ENCODE assay signal across 1 cellular context in the genomic region with DNA sequence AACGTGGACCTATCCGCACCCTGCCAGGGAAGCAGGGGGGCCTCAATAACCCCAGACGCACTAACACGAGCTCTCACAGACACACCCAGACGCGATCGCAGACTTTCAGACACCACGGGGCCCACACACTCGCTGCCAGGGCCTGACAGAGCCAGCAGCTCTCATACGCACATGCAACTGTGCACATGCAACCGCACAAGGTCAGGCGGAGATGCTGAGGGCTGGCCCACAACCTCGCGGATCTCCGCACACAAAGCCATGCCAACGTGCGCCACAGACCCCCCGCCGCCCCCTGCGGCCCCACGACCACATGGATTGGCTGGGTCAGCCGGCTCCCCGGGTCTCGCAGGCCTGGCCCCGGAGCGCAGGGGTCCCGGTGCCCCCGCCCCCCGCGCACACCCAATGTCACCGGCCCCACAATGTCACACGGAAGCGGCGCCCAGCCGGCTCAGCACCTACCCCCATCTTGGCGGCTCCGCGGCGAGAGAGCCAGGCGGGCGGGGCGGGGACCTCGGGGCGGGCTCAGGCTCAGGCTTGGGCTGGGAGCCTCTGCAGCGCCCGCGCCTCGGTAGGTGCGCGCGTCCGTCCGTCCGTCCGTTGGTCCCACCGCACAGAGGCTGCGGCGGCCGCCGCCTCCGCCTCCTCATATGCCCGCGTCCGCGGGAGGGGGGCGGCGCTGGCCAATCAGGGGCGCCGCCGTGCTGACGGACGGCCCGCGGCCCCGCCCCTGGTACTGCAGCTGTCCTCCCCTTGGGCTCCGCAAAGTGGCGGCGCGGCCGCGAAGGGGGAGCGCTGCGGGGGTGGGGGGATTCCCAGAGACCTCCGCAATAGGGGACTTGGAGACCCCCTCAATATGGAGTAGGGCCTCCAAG.
TF ChIP-seq lines count a peak whose summit lies in the region.

A gene (minus strand): TSS at position 619 of the 872 bp plus-strand sequence. CDS start 154 bp downstream, at position 465.

TF ChIP-seq in SK-N-SH, 30 proteins besides CTCF, POLR2A, EP300 and RAD21 (continued from another document):
- TF ChIP-seq SMC3 (IDR thresholded peaks at IDR 0.05; ENCODE audit: low read depth, low read length) (no peak), TAF1 (IDR thresholded peaks at IDR 0.05; ENCODE audit: borderline replicate concordance, low read depth, low read length) (no peak), FOSL2 (IDR thresholded peaks at IDR 0.05; ENCODE audit: borderline replicate concordance, low read depth) (no peak), CHD2 (IDR thresholded peaks at IDR 0.05; ENCODE audit: low read length, partially characterized antibody) (no peak), MXI1 (IDR thresholded peaks at IDR 0.05; ENCODE audit: low read depth, low read length) (peak; percentile 71; the same call in 1 of the 2 replicates), JUND (IDR thresholded peaks at IDR 0.05) (no peak), RCOR1 (IDR thresholded peaks at IDR 0.05; ENCODE audit: low read length) (no peak)
- TF ChIP-seq, protein P1, sequence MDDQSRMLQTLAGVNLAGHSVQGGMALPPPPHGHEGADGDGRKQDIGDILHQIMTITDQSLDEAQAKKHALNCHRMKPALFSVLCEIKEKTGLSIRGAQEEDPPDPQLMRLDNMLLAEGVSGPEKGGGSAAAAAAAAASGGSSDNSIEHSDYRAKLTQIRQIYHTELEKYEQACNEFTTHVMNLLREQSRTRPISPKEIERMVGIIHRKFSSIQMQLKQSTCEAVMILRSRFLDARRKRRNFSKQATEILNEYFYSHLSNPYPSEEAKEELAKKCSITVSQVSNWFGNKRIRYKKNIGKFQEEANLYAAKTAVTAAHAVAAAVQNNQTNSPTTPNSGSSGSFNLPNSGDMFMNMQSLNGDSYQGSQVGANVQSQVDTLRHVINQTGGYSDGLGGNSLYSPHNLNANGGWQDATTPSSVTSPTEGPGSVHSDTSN (IDR thresholded peaks at IDR 0.05): peak; percentile 96
- TF ChIP-seq, protein P2, sequence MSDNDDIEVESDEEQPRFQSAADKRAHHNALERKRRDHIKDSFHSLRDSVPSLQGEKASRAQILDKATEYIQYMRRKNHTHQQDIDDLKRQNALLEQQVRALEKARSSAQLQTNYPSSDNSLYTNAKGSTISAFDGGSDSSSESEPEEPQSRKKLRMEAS (IDR thresholded peaks at IDR 0.05; ENCODE audit: low read depth): no peak
TF ChIP-seq in SK-N-SH: peak in this region for 3.
